ENCODE assay signal across 23 cellular contexts in the genomic region with DNA sequence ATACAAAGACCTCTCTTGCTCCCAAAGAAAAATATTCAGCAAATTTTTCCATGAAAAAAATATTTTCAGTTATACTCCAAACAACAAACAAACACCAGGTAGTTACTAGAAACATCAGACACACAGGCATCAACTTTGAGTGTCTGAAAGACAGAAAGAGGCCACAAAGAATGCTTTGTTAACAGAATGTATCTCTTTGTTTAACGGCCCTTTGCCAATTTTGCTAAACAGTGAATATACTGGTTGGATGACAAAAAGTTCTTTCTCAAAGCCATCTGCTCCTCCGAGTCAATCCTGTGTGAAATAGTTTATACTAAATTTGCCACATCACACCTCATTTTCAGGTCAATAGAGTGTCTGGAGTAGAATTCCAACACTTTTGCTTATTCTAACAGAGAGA.
"Had no signal": no experiment of that assay in that cellular context is flagged by ENCODE, and none has a peak within 500 bp of the region (broad histone marks: within the 10 kb centered on the region; RNA-seq: fewer than 3 reads in every experiment).

No MANE protein-coding gene starts in this region.

- DNase-seq: colonic mucosa; effector CD8-positive, alpha-beta T cell; endodermal cell; foreskin keratinocyte; immature natural killer cell; mesenchymal stem cell; naive thymus-derived CD8-positive, alpha-beta T cell; nephron progenitor cell; nucleus accumbens; posterior cingulate gyrus; psoas muscle; retina; right lobe of liver; small intestine; stimulated activated CD4-positive, alpha-beta T cell treated with anti-CD3 and anti-CD28 coated beads, Interleukin-12 subunit alpha, Interleukin-12 subunit beta, amount 100 ng/mL, for 4 hours; stimulated activated CD4-positive, alpha-beta T cell treated with anti-CD3 and anti-CD28 coated beads, Interleukin-1b, Interleukin-23, amount 100 ng/mL, for 48 hours; stimulated activated CD4-positive, alpha-beta T cell treated with anti-CD3 and anti-CD28 coated beads, Interleukin-4, amount 100 ng/mL, for 1 hour; stimulated activated CD8-positive, alpha-beta memory T cell treated with anti-CD3 and anti-CD28 coated beads, Interleukin-4, amount 100 ng/mL, for 48 hours; stimulated activated naive CD4-positive, alpha-beta T cell; stimulated activated naive CD8-positive, alpha-beta T cell treated with anti-CD3 and anti-CD28 coated beads, Interleukin-15, amount 100 ng/mL, for 72 hours; thyroid gland; trophoblast cell had no signal

- ATAC-seq: foreskin keratinocyte; left lobe of liver; naive thymus-derived CD8-positive, alpha-beta T cell; psoas muscle; right lobe of liver; stimulated activated naive CD8-positive, alpha-beta T cell treated with anti-CD3 and anti-CD28 coated beads, Interleukin-15, amount 100 ng/mL, for 72 hours had no signal
